In genomic region chr6:33577718-33578117, GRCh38 we compare ENCODE assay signal across 9 cellular contexts. TPM values are rescaled to one million over a fixed set of nuclear protein-coding genes. Genes with fewer than 3 reads are reported as not detected.
DNase-seq lines count a peak whose midpoint lies in the region; ATAC-seq, FAIRE-seq and TF ChIP-seq lines count a peak whose summit lies in the region.
"Had no signal": no experiment of that assay in that cellular context is flagged by ENCODE, and none has a peak within 500 bp of the region (broad histone marks: within the 10 kb centered on the region; RNA-seq: fewer than 3 reads in every experiment).

No MANE protein-coding gene starts in this region.

- TF ChIP-seq RAD21 in HepG2 (CRISPR knock-in tag; IDR thresholded peaks at IDR 0.05): no peak

- no peak overlapping the region for H3K4me2 ChIP-seq in HepG2 (ENCODE audit: low read depth, low read length)

- H3K4me1 ChIP-seq in HepG2 (ENCODE audit: insufficient read depth, low read length) (peaks cover 24% of the 10 kb centered on the region), right lobe of liver (peaks cover 0 to 9% (median 0%) of the 10 kb centered on the region in 4 donors), upper lobe of left lung (peaks cover 28 to 39% (median 32%) of the 10 kb centered on the region in 4 donors)

- peak overlapping the region; percentile 47; the same call in 1 of the 2 replicates for H3K9ac ChIP-seq in HepG2 (ENCODE audit: insufficient read depth, low read depth, low read length)

- no TSS peak for BruUV-seq in HepG2 (replicated peaks; lab: Mats Ljungman, UMichigan)

- H3K36me3 Mint-ChIP-seq in activated T-helper 2 cell treated with anti-CD3 and anti-CD28 coated beads, Interferon-gamma antibody, Interleukin-2, Interleukin-4, amounts not matched to agents 10 μg/mL and 5 μg/mL and 100 μg/mL, durations not matched to agents 14 hours and 24 hours and 36 hours (ENCODE audit: low read depth): peaks cover 48% of the 10 kb centered on the region
- peaks cover 17% of the 10 kb centered on the region for H3K36me3 Mint-ChIP-seq in memory B cell

- CTCF ChIA-PET in HepG2 (lab: Yijun Ruan, JAX; ENCODE audit: low intra/inter-chr PET ratio, low total read pairs): no interaction called here

- H3K27ac ChIP-seq in HepG2 (ENCODE audit: extremely low read length, insufficient read depth, low read length): no peak overlapping the region
- H3K27ac ChIP-seq in right lobe of liver: peak overlapping the region in 1 of 3 donors; percentile 51
- peak overlapping the region in 3 of 4 donors; percentile 88 to 92 (median 89) for H3K27ac ChIP-seq in upper lobe of left lung

- TF ChIP-seq CTCF in HepG2 (CRISPR knock-in tag; IDR thresholded peaks at IDR 0.05): no peak
- no peak for TF ChIP-seq CTCF in right lobe of liver (IDR thresholded peaks at IDR 0.05)
- TF ChIP-seq CTCF in upper lobe of left lung (IDR thresholded peaks at IDR 0.05): no peak

- H3K4me3 Mint-ChIP-seq in activated T-helper 2 cell treated with anti-CD3 and anti-CD28 coated beads, Interferon-gamma antibody, Interleukin-2, Interleukin-4, amounts not matched to agents 10 μg/mL and 5 μg/mL and 100 μg/mL, durations not matched to agents 14 hours and 24 hours and 36 hours (ENCODE audit: low read depth): peak overlapping the region; percentile 96
- peak overlapping the region; percentile 87 for H3K4me3 Mint-ChIP-seq in memory B cell

- in situ Hi-C loops in HepG2 (cut with HindIII; ENCODE audit: extremely low pct_ligation_motif_present, low pct_unique_long_range_greater_than_20kb): no loop called here

- no peaks in the 10 kb centered on the region for H3K27me3 Mint-ChIP-seq in activated T-helper 2 cell treated with anti-CD3 and anti-CD28 coated beads, Interferon-gamma antibody, Interleukin-2, Interleukin-4, amounts not matched to agents 10 μg/mL and 5 μg/mL and 100 μg/mL, durations not matched to agents 14 hours and 24 hours and 36 hours (ENCODE audit: low read depth)
- H3K27me3 Mint-ChIP-seq in memory B cell: no peaks in the 10 kb centered on the region

- no peak overlapping the region for H3K4me3 ChIP-seq in HepG2 (replicated peaks in 1 of 3; ENCODE audit: insufficient read depth in 1 of 3, low read depth in 2 of 3, low read length in 3 of 3)
- H3K4me3 ChIP-seq in right lobe of liver: no peak overlapping the region
- peak overlapping the region in 1 of 4 donors; percentile 67 for H3K4me3 ChIP-seq in upper lobe of left lung

- POLR2A ChIA-PET in HepG2 (lab: Yijun Ruan, JAX): no interaction called here

- peaks cover 18% of the 10 kb centered on the region for H3K4me1 Mint-ChIP-seq in activated T-helper 2 cell treated with anti-CD3 and anti-CD28 coated beads, Interferon-gamma antibody, Interleukin-2, Interleukin-4, amounts not matched to agents 10 μg/mL and 5 μg/mL and 100 μg/mL, durations not matched to agents 14 hours and 24 hours and 36 hours (ENCODE audit: low read depth)
- H3K4me1 Mint-ChIP-seq in memory B cell: peaks cover 26% of the 10 kb centered on the region

- H4K20me1 ChIP-seq in HepG2 (ENCODE audit: insufficient read depth, low read length): no peaks in the 10 kb centered on the region

- H3K9me3 ChIP-seq in HepG2 (ENCODE audit: low read length) (no peaks in the 10 kb centered on the region), right lobe of liver (no peaks in the 10 kb centered on the region), upper lobe of left lung (no peaks in the 10 kb centered on the region)

- H3K36me3 ChIP-seq in HepG2 (replicated peaks in 1 of 2; ENCODE audit: control insufficient read depth in 1 of 2, insufficient read depth in 2 of 2, low read length in 2 of 2) (peaks cover 23 to 28% of the 10 kb centered on the region in 2 experiments; a peak in 4 of 5 replicates), right lobe of liver (peaks cover 0 to 18% (median 7%) of the 10 kb centered on the region in 4 donors), upper lobe of left lung (peaks cover 7 to 39% (median 31%) of the 10 kb centered on the region in 4 donors)

- H3K27me3 ChIP-seq in HepG2 (ENCODE audit: control insufficient read depth in 1 of 2, insufficient read depth in 2 of 2, low read length in 2 of 2): no peaks in the 10 kb centered on the region
- no peaks in the 10 kb centered on the region for H3K27me3 ChIP-seq in right lobe of liver
- H3K27me3 ChIP-seq in upper lobe of left lung: no peaks in the 10 kb centered on the region

- intact Hi-C loops in HepG2 (cut with micrococcal nuclease; ENCODE audit: unreplicated experiment) (no loop called here), right lobe of liver (cut with DNase I) (no loop called here)
- intact Hi-C loops in activated T-helper 2 cell treated with anti-CD3 and anti-CD28 coated beads, Interferon-gamma antibody, Interleukin-2, Interleukin-4, amounts not matched to agents 10 μg/mL and 5 μg/mL and 100 μg/mL, durations not matched to agents 14 hours and 24 hours and 36 hours (cut with micrococcal nuclease): no loop called here

- ATAC-seq in HepG2 (no peak), right lobe of liver (no peak), memory B cell (ENCODE audit: low read depth) (no peak), upper lobe of left lung (ENCODE audit: low FRiP score in 2 of 2) (no peak), GM19397 (IDR thresholded peaks at IDR 0.05; ENCODE audit: unreplicated experiment) (no peak), HG03097 (IDR thresholded peaks at IDR 0.05; ENCODE audit: low FRiP score, unreplicated experiment) (no peak)

- H3K79me2 ChIP-seq in HepG2 (ENCODE audit: insufficient read depth, low read length): peaks cover 9% of the 10 kb centered on the region

- TF ChIP-seq POLR2A in HepG2 (IDR thresholded peaks at IDR 0.05; ENCODE audit: insufficient read depth in 1 of 2, low read depth in 2 of 2, low read length in 2 of 2) (no peak), right lobe of liver (IDR thresholded peaks at IDR 0.05) (no peak), upper lobe of left lung (IDR thresholded peaks at IDR 0.05) (no peak)

- DNase-seq in HepG2 (ENCODE audit: low spot score) (no peak), right lobe of liver (no peak), memory B cell (ENCODE audit: low spot score in 2 of 2) (no peak), upper lobe of left lung (no peak)
- DNase-seq in activated T-helper 2 cell treated with anti-CD3 and anti-CD28 coated beads, Interferon-gamma antibody, Interleukin-2, Interleukin-4, amounts not matched to agents 10 μg/mL and 5 μg/mL and 100 μg/mL, durations not matched to agents 14 hours and 24 hours and 36 hours (ENCODE audit: low spot score): no peak
- DNase-seq in stimulated activated CD4-positive, alpha-beta T cell treated with anti-CD3 and anti-CD28 coated beads, Interleukin-1b, Interleukin-23, amount 100 ng/mL, for 48 hours: no peak
- DNase-seq: T1000 had no signal

- no peak overlapping the region for H2AFZ ChIP-seq in HepG2 (ENCODE audit: low read length)

- no peak for FAIRE-seq in HepG2 (lab: Jason Lieb, UNC)

- 88% methylated on average over 3 of the region's 6 CpGs for WGBS in HepG2 (ENCODE audit: low lambda C conversion rate)
- 100% methylated on average over 1 of the region's 6 CpGs for WGBS in right lobe of liver (ENCODE audit: insufficient coverage, low coverage, low lambda C conversion rate, missing lambda C conversion rate)
- 81 to 93% methylated on average over 6 of the region's 6 CpGs for WGBS in upper lobe of left lung, 2 donors

- TF ChIP-seq EP300 in HepG2 (IDR thresholded peaks at IDR 0.05; ENCODE audit: low read depth in 2 of 2, low read length in 2 of 2) (no peak), HepG2 (CRISPR knock-in tag; IDR thresholded peaks at IDR 0.05; ENCODE audit: borderline replicate concordance) (no peak), upper lobe of left lung (IDR thresholded peaks at IDR 0.05) (no peak)

- no peaks in the 10 kb centered on the region for H3K9me3 Mint-ChIP-seq in activated T-helper 2 cell treated with anti-CD3 and anti-CD28 coated beads, Interferon-gamma antibody, Interleukin-2, Interleukin-4, amounts not matched to agents 10 μg/mL and 5 μg/mL and 100 μg/mL, durations not matched to agents 14 hours and 24 hours and 36 hours
- no peaks in the 10 kb centered on the region for H3K9me3 Mint-ChIP-seq in memory B cell

- H3K27ac Mint-ChIP-seq in activated T-helper 2 cell treated with anti-CD3 and anti-CD28 coated beads, Interferon-gamma antibody, Interleukin-2, Interleukin-4, amounts not matched to agents 10 μg/mL and 5 μg/mL and 100 μg/mL, durations not matched to agents 14 hours and 24 hours and 36 hours: peak overlapping the region; percentile 99
- peak overlapping the region; percentile 98 for H3K27ac Mint-ChIP-seq in memory B cell

RNA-seq across cellular contexts. Expression of gene BAK1, which starts 2.4 kb away (rescaled TPM):
- total RNA-seq in HepG2 (2016; rRNA removed; fragmentation: Illumina TruSeq; extraction: Trizol) (23.8 and 25.9 TPM in 2 replicates), right lobe of liver (10 to 100 TPM in 2 of 6 experiments, 1 to 10 TPM in 4; 4.4 to 11.4 (median 6.5) TPM), upper lobe of left lung (10 to 100 TPM in 5 of 6 donors, 1 to 10 TPM in 1; 9.2 to 23.5 (median 13.7) TPM)
- 16.2 and 22.7 TPM in 2 replicates for total RNA-seq in HepG2 (2016; cell fraction: cytosol; rRNA removed; fragmentation: Illumina TruSeq; extraction: Trizol; ENCODE audit: low read depth)
- 24.2 and 26.8 TPM in 2 replicates for total RNA-seq in HepG2 (2016; cell fraction: insoluble cytoplasmic fraction; rRNA removed; fragmentation: Illumina TruSeq; extraction: Trizol)
- 40.6 and 46.1 TPM in 2 replicates for total RNA-seq in HepG2 (2016; cell fraction: membrane; rRNA removed; fragmentation: Illumina TruSeq; extraction: Trizol)
- 11.2 and 14.0 TPM in 2 replicates for total RNA-seq in HepG2 (2016; cell fraction: nucleus; rRNA removed; fragmentation: Illumina TruSeq; extraction: Trizol)
- 15.0 and 22.2 TPM in 2 replicates for polyA plus RNA-seq in HepG2 (2011; rRNA removed)
- polyA plus RNA-seq in HepG2 (2011; cell fraction: cytosol; rRNA removed): 19.9 and 23.5 TPM in 2 replicates
- 13.5 and 15.1 TPM in 2 replicates for polyA plus RNA-seq in HepG2 (2011; cell fraction: nucleus; rRNA removed)
- polyA plus RNA-seq in HepG2 (2012): 10.2 and 16.3 TPM in 2 replicates
- polyA plus RNA-seq in HepG2 (2016; cell fraction: cytosol; fragmentation: Illumina TruSeq; extraction: Trizol; ENCODE audit: low read depth): 21.1 and 27.3 TPM in 2 replicates
- 25.7 and 28.6 TPM in 2 replicates for polyA plus RNA-seq in HepG2 (2016; cell fraction: insoluble cytoplasmic fraction; fragmentation: Illumina TruSeq; extraction: Trizol; ENCODE audit: low read depth)
- polyA plus RNA-seq in HepG2 (2016; cell fraction: membrane; fragmentation: Illumina TruSeq; extraction: Trizol; ENCODE audit: low read depth): 36.0 and 39.7 TPM in 2 replicates
- 24.6 and 25.1 TPM in 2 replicates for polyA plus RNA-seq in HepG2 (2016; cell fraction: nucleus; fragmentation: Illumina TruSeq; extraction: Trizol; ENCODE audit: insufficient read depth, low read depth)
- 38.8 and 50.3 TPM in 2 replicates for polyA minus RNA-seq in HepG2 (2011; rRNA and poly(A)+ RNA removed; ENCODE audit: low replicate concordance)
- 14.0 and 16.7 TPM in 2 replicates for polyA minus RNA-seq in HepG2 (2011; cell fraction: cytosol; rRNA and poly(A)+ RNA removed)
- 7.6 and 8.2 TPM in 2 replicates for polyA minus RNA-seq in HepG2 (2011; cell fraction: nucleus; rRNA and poly(A)+ RNA removed)
- 53.2 and 53.4 TPM in 2 replicates for total RNA-seq in activated T-helper 2 cell treated with anti-CD3 and anti-CD28 coated beads, Interferon-gamma antibody, Interleukin-2, Interleukin-4, amounts not matched to agents 10 μg/mL and 5 μg/mL and 100 μg/mL, durations not matched to agents 14 hours and 24 hours and 36 hours

RNA-seq across cellular contexts. Expression of gene ITPR3, which starts 43.4 kb away (rescaled TPM):
- total RNA-seq in HepG2 (2016; rRNA removed; fragmentation: Illumina TruSeq; extraction: Trizol) (3.4 and 3.8 TPM in 2 replicates), right lobe of liver (1 to 10 TPM in 4 of 6 experiments, under 1 TPM in 2; 0.79 to 3.5 (median 1.6) TPM), upper lobe of left lung (100 to 1,000 TPM in 5 of 6 donors, 10 to 100 TPM in 1; 95.6 to 179 (median 137) TPM)
- 0.30 and 0.44 TPM in 2 replicates for total RNA-seq in HepG2 (2016; cell fraction: cytosol; rRNA removed; fragmentation: Illumina TruSeq; extraction: Trizol; ENCODE audit: low read depth)
- 2.6 and 4.1 TPM in 2 replicates for total RNA-seq in HepG2 (2016; cell fraction: insoluble cytoplasmic fraction; rRNA removed; fragmentation: Illumina TruSeq; extraction: Trizol)
- 1.5 and 1.7 TPM in 2 replicates for total RNA-seq in HepG2 (2016; cell fraction: membrane; rRNA removed; fragmentation: Illumina TruSeq; extraction: Trizol)
- 5.0 and 5.8 TPM in 2 replicates for total RNA-seq in HepG2 (2016; cell fraction: nucleus; rRNA removed; fragmentation: Illumina TruSeq; extraction: Trizol)
- polyA plus RNA-seq in HepG2 (2011; rRNA removed): 21.4 and 27.4 TPM in 2 replicates
- 11.6 and 15.9 TPM in 2 replicates for polyA plus RNA-seq in HepG2 (2011; cell fraction: cytosol; rRNA removed)
- 175 and 242 TPM in 2 replicates for polyA plus RNA-seq in HepG2 (2011; cell fraction: nucleus; rRNA removed)
- polyA plus RNA-seq in HepG2 (2012): 10.0 and 18.8 TPM in 2 replicates
- 0.20 and 0.24 TPM in 2 replicates for polyA plus RNA-seq in HepG2 (2016; cell fraction: cytosol; fragmentation: Illumina TruSeq; extraction: Trizol; ENCODE audit: low read depth)
- polyA plus RNA-seq in HepG2 (2016; cell fraction: insoluble cytoplasmic fraction; fragmentation: Illumina TruSeq; extraction: Trizol; ENCODE audit: low read depth): 1.6 and 2.3 TPM in 2 replicates
- 0.54 and 0.78 TPM in 2 replicates for polyA plus RNA-seq in HepG2 (2016; cell fraction: membrane; fragmentation: Illumina TruSeq; extraction: Trizol; ENCODE audit: low read depth)
- polyA plus RNA-seq in HepG2 (2016; cell fraction: nucleus; fragmentation: Illumina TruSeq; extraction: Trizol; ENCODE audit: insufficient read depth, low read depth): 11.8 and 13.7 TPM in 2 replicates
- 47.0 and 79.8 TPM in 2 replicates for polyA minus RNA-seq in HepG2 (2011; rRNA and poly(A)+ RNA removed; ENCODE audit: low replicate concordance)
- 20.4 and 20.8 TPM in 2 replicates for polyA minus RNA-seq in HepG2 (2011; cell fraction: cytosol; rRNA and poly(A)+ RNA removed)
- 36.2 and 39.1 TPM in 2 replicates for polyA minus RNA-seq in HepG2 (2011; cell fraction: nucleus; rRNA and poly(A)+ RNA removed)
- total RNA-seq in activated T-helper 2 cell treated with anti-CD3 and anti-CD28 coated beads, Interferon-gamma antibody, Interleukin-2, Interleukin-4, amounts not matched to agents 10 μg/mL and 5 μg/mL and 100 μg/mL, durations not matched to agents 14 hours and 24 hours and 36 hours: 40.7 and 41.7 TPM in 2 replicates
